ENCODE assay signal across 8 cellular contexts in the genomic region with DNA sequence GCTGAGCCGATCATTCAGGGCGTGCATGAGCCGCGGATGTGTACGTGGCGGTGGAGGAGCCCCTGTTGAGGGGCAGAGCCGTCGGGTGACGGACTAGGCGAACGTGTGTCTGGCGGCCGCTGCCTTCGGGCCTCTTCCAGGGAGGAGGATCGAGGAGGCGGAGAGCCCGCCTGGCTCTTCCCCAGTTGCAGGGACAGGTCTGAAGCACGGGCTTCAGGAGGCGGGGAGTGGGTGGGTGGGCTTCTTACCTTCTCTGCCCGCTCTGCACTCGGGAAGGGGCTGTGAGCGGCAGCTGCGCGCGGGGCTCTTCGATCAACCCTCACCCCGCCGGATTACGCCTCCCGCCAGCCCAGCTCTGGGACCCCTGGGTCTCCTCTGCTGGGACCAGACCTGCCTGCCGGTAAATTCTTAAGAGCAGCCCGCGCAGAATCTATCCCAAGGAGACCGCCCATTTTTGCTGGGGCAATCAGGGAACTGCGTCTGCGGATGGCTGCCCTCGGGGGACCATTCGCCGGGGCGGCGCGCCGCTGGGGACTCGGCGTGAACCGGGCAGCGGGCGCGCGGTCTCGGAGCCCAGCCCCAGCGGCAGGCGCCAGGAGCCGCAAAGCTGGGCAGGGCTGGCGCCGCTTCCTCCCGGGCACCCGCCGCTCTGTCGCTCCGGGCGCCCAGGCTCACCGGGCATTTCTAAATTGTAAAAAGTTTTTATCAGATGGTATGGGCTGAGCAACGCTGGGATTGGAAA. TPM values are rescaled to one million over a fixed set of nuclear protein-coding genes. Genes with fewer than 3 reads are reported as not detected.
DNase-seq lines count a peak whose midpoint lies in the region; ATAC-seq and TF ChIP-seq lines count a peak whose summit lies in the region.

No MANE protein-coding gene starts in this region.

- peaks cover 3% of the 10 kb centered on the region for H3K36me3 ChIP-seq in neutrophil

- H3K9me3 Mint-ChIP-seq in activated T-cell treated with anti-CD3 and anti-CD28 coated beads, Interleukin-2, amount 50 U/mL, for 24 hours: no peaks in the 10 kb centered on the region

- TF ChIP-seq CTCF in fibroblast of villous mesenchyme (IDR thresholded peaks at IDR 0.05; ENCODE audit: insufficient read depth, low read depth, low read length) (no peak), neutrophil (IDR thresholded peaks at IDR 0.05) (no peak)

- no peaks in the 10 kb centered on the region for H3K9me3 ChIP-seq in neutrophil

- peak; percentile 46 for DNase-seq in activated T-cell treated with anti-CD3 and anti-CD28 coated beads for 48 hours (ENCODE audit: low read depth)
- DNase-seq in activated T-cell treated with anti-CD3 and anti-CD28 coated beads for 4 hours: no peak
- peak; percentile 59 for DNase-seq in NCI-H345 (lab: John Stamatoyannopoulos, UW)
- peak; percentile 79 for DNase-seq in activated T-cell treated with anti-CD3 and anti-CD28 coated beads, Interleukin-2, amount 50 U/mL, for 24 hours
- DNase-seq in fibroblast of villous mesenchyme (ENCODE audit: low read depth): peak; percentile 13
- no peak for DNase-seq in NCI-H1048 (lab: John Stamatoyannopoulos, UW)

- H3K4me3 Mint-ChIP-seq in activated T-cell treated with anti-CD3 and anti-CD28 coated beads, Interleukin-2, amount 50 U/mL, for 24 hours: peak overlapping the region; percentile 91

- H3K4me1 Mint-ChIP-seq in activated T-cell treated with anti-CD3 and anti-CD28 coated beads, Interleukin-2, amount 50 U/mL, for 24 hours (ENCODE audit: low read depth): peaks cover 68% of the 10 kb centered on the region

- H3K4me3 ChIP-seq in fibroblast of villous mesenchyme (ENCODE audit: low read depth, low read length): peak overlapping the region; percentile 57
- H3K4me3 ChIP-seq in neutrophil (ENCODE audit: low read depth in 1 of 2, low read length in 1 of 2): peak overlapping the region; percentile 73 to 88

- peak; percentile 20 for ATAC-seq in HG02973 (IDR thresholded peaks at IDR 0.05; ENCODE audit: unreplicated experiment)

- peak overlapping the region; percentile 91 for H3K27ac ChIP-seq in neutrophil

- no peaks in the 10 kb centered on the region for H3K27me3 ChIP-seq in neutrophil

- H3K4me1 ChIP-seq in neutrophil (ENCODE audit: control insufficient read depth in 1 of 2, insufficient read depth in 1 of 2, low read depth in 1 of 2, low read length in 1 of 2): peaks cover 62 to 64% of the 10 kb centered on the region in 2 experiments

- peaks cover 19% of the 10 kb centered on the region for H3K36me3 Mint-ChIP-seq in activated T-cell treated with anti-CD3 and anti-CD28 coated beads, Interleukin-2, amount 50 U/mL, for 24 hours (ENCODE audit: low read depth)

- H3K27ac Mint-ChIP-seq in activated T-cell treated with anti-CD3 and anti-CD28 coated beads, Interleukin-2, amount 50 U/mL, for 24 hours: peak overlapping the region; percentile 98

- H3K27me3 Mint-ChIP-seq in activated T-cell treated with anti-CD3 and anti-CD28 coated beads, Interleukin-2, amount 50 U/mL, for 24 hours: no peaks in the 10 kb centered on the region

RNA-seq across cellular contexts. Expression of gene PLAC8, which starts 4.9 kb away (rescaled TPM):
- total RNA-seq in fibroblast of villous mesenchyme: 1.3 TPM in 1 of 2 replicates, not detected in the other

Comparison
In these comparisons a context has a peak if more than half of its experiments do, and no peak if none do; other contexts are left out.
1. DNase-seq: peak in activated T-cell treated with anti-CD3 and anti-CD28 coated beads for 48 hours (single experiment), NCI-H345 (single experiment), activated T-cell treated with anti-CD3 and anti-CD28 coated beads, Interleukin-2, amount 50 U/mL, for 24 hours (single experiment) and fibroblast of villous mesenchyme (single experiment); none in activated T-cell treated with anti-CD3 and anti-CD28 coated beads for 4 hours (single experiment) and NCI-H1048 (single experiment).